Comparison of ENCODE assay signal across 8 cellular contexts in genomic region chr17:47066841-47067682, GRCh38.
DNase-seq lines count a peak whose midpoint lies in the region; ATAC-seq and TF ChIP-seq lines count a peak whose summit lies in the region.

No MANE protein-coding gene starts in this region.

- H3K27me3 ChIP-seq in BJ (ENCODE audit: control insufficient read depth, insufficient read depth, low read length) (no peaks in the 10 kb centered on the region), HUES6 (ENCODE audit: control insufficient read depth, insufficient read depth, low read length) (no peaks in the 10 kb centered on the region), NT2/D1 (ENCODE audit: insufficient read depth, insufficient read length) (no peaks in the 10 kb centered on the region)

- H3K27me3 Mint-ChIP-seq in endothelial cell (ENCODE audit: unreplicated experiment) = peaks cover 2% of the 10 kb centered on the region

- H3K27ac Mint-ChIP-seq in endothelial cell (ENCODE audit: unreplicated experiment) = peak overlapping the region; percentile 98

- H3K36me3 ChIP-seq in BJ (ENCODE audit: control insufficient read depth, insufficient read depth, low read length) = no peaks in the 10 kb centered on the region; the same call in 1 of the 2 replicates
- H3K36me3 ChIP-seq in HUES6 (ENCODE audit: control insufficient read depth, insufficient read depth, low read length) = peaks cover 4% of the 10 kb centered on the region; the same call in 1 of the 2 replicates
- H3K36me3 ChIP-seq in NT2/D1 (ENCODE audit: insufficient read depth, insufficient read length, low read length) = peaks cover 9% of the 10 kb centered on the region
- peaks cover 5% of the 10 kb centered on the region for H3K36me3 ChIP-seq in mesodermal cell (ENCODE audit: control insufficient read depth, insufficient read depth, low read length)

- H3K4me1 Mint-ChIP-seq in endothelial cell (ENCODE audit: unreplicated experiment) = peaks cover 25% of the 10 kb centered on the region

- TF ChIP-seq CTCF in BJ (IDR thresholded peaks at IDR 0.05; ENCODE audit: insufficient read depth, low read depth, low read length) = peak; percentile 30; the same call in 1 of the 2 replicates
- no peak for TF ChIP-seq CTCF in endothelial cell (IDR thresholded peaks at IDR 0.05; ENCODE audit: unreplicated experiment)

- CTCF ChIA-PET in BJ (lab: Yijun Ruan, JAX) = interaction anchor here (1.2 kb wide), 1 partner anchor 70 kb away, joined by 3 read pairs; no protein-coding TSS in a partner anchor

- no peaks in the 10 kb centered on the region for H3K9me3 Mint-ChIP-seq in endothelial cell (ENCODE audit: unreplicated experiment)

- peaks cover 9% of the 10 kb centered on the region for H3K36me3 Mint-ChIP-seq in endothelial cell (ENCODE audit: low read depth, unreplicated experiment)

- WGBS in mesodermal cell (ENCODE audit: insufficient coverage in 2 of 2), 2 experiments = 22 to 28% methylated on average over 12 to 16 of the region's 18 CpGs

- peak overlapping the region; percentile 95 for H3K9ac ChIP-seq in HUES6 (ENCODE audit: low read length)
- peak overlapping the region; percentile 98 for H3K9ac ChIP-seq in NT2/D1 (ENCODE audit: insufficient read length, low read depth)

- H3K4me3 ChIP-seq in BJ (ENCODE audit: low read depth, low read length) (peak overlapping the region; percentile 69), HUES6 (ENCODE audit: low read depth, low read length) (peak overlapping the region; percentile 98), NT2/D1 (ENCODE audit: insufficient read length, low read depth) (peak overlapping the region; percentile 99), mesodermal cell (ENCODE audit: extremely low read depth, insufficient read depth, low read length, poor library complexity, severe bottlenecking) (peak overlapping the region; percentile 77)

- DNase-seq in BJ (ENCODE audit: low read depth) (peak; percentile 53), NT2/D1 (ENCODE audit: low read depth, low spot score) (peak; percentile 68), endothelial cell (ENCODE audit: low spot score) (peak; percentile 67)
- peak; percentile 43 for DNase-seq in activated CD8-positive, alpha-beta memory T cell treated with anti-CD3 and anti-CD28 coated beads, Interleukin-2, amount 50 U/mL, for 1 hour (ENCODE audit: extremely low read depth)
- DNase-seq in stimulated activated CD8-positive, alpha-beta memory T cell treated with anti-CD3 and anti-CD28 coated beads, Interleukin-15, amount 100 ng/mL, for 1 hour (ENCODE audit: low read depth) = peak; percentile 66

- H3K4me1 ChIP-seq in HUES6 (ENCODE audit: control insufficient read depth, insufficient read depth, low read length) = peaks cover 12% of the 10 kb centered on the region; the same call in 1 of the 2 replicates
- no peaks in the 10 kb centered on the region for H3K4me1 ChIP-seq in NT2/D1 (ENCODE audit: insufficient read depth, insufficient read length)
- no peaks in the 10 kb centered on the region for H3K4me1 ChIP-seq in mesodermal cell (ENCODE audit: control insufficient read depth, insufficient read depth, low read length, poor library complexity, severe bottlenecking)

- H3K9me3 ChIP-seq in HUES6 (ENCODE audit: control insufficient read depth, insufficient read depth, low read depth, low read length) = peaks cover 9% of the 10 kb centered on the region; the same call in 1 of the 2 replicates
- H3K9me3 ChIP-seq in NT2/D1 (ENCODE audit: insufficient read depth, low read length) = peaks cover 17% of the 10 kb centered on the region
- H3K9me3 ChIP-seq in mesodermal cell (ENCODE audit: control insufficient read depth, low read length) = no peaks in the 10 kb centered on the region

- peak; percentile 76 for ATAC-seq in GM19395 (IDR thresholded peaks at IDR 0.05; ENCODE audit: unreplicated experiment)

- H3K27ac ChIP-seq in HUES6 (ENCODE audit: low read depth, low read length) (peak overlapping the region; percentile 80), mesodermal cell (ENCODE audit: low read depth, low read length, severe bottlenecking) (peak overlapping the region; percentile 79)

- POLR2A ChIA-PET in BJ (lab: Charles Lee) = no interaction called here

- peak overlapping the region; percentile 96 for H3K4me3 Mint-ChIP-seq in endothelial cell (ENCODE audit: unreplicated experiment)

Comparison
In these comparisons a context has a peak if more than half of its experiments do, and no peak if none do; other contexts are left out.
1. Peak in every context shown above with its lines: DNase-seq, ATAC-seq, H3K4me3 ChIP-seq and H3K27ac ChIP-seq.